Comparison of ENCODE assay signal across 26 cellular contexts in genomic region chr2:13390676-13391075, GRCh38.
"Had no signal": no experiment of that assay in that cellular context is flagged by ENCODE, and none has a peak within 500 bp of the region (broad histone marks: within the 10 kb centered on the region; RNA-seq: fewer than 3 reads in every experiment).

No MANE protein-coding gene starts in this region.

- H3K36me3 ChIP-seq: ovary, right lobe of liver, sigmoid colon, stomach, tibial artery, transverse colon, upper lobe of right lung, uterus had no signal

- FAIRE-seq: small intestine had no signal

- DNase-seq: naive thymus-derived CD8-positive, alpha-beta T cell; nephron progenitor cell; occipital lobe; ovary; posterior cingulate gyrus; psoas muscle; right cardiac atrium; right lobe of liver; sigmoid colon; small intestine; stimulated activated CD4-positive, alpha-beta T cell treated with anti-CD3 and anti-CD28 coated beads, Interleukin-15, amount 100 ng/mL, for 24 hours; stimulated activated CD4-positive, alpha-beta T cell treated with anti-CD3 and anti-CD28 coated beads, Interleukin-2, amount 100 ng/mL, for 24 hours; stimulated activated CD4-positive, alpha-beta T cell treated with anti-CD3 and anti-CD28 coated beads, Interleukin-2, amount 100 ng/mL, for 48 hours; stimulated activated CD4-positive, alpha-beta T cell treated with anti-CD3 and anti-CD28 coated beads, Interleukin-4, amount 100 ng/mL, for 24 hours; stimulated activated naive B cell treated with anti-CD40 and anti-IgM and Interleukin-4, amounts not matched to agents 10 μg/mL and 1 μg/mL and 100 μg/mL, for 72 hours; stimulated activated naive CD4-positive, alpha-beta T cell treated with Interleukin-2 at 50 U/mL for 16 hours; stomach; testis; tibial artery; transverse colon; upper lobe of right lung; uterus had no signal

- H3K9me3 ChIP-seq: ovary, psoas muscle, right lobe of liver, sigmoid colon, testis, upper lobe of right lung, uterus had no signal

- H3K27me3 ChIP-seq: neural progenitor cell, ovary, right lobe of liver, sigmoid colon, stomach, testis, tibial artery, transverse colon, upper lobe of right lung, uterus had no signal

- H3K27ac ChIP-seq: neural progenitor cell, ovary, parathyroid adenoma, psoas muscle, right lobe of liver, sigmoid colon, stomach, testis, tibial artery, transverse colon, upper lobe of right lung, uterus had no signal

- ATAC-seq: naive thymus-derived CD8-positive, alpha-beta T cell; natural killer cell treated with Interleukin-12 subunit alpha and Interleukin-12 subunit beta and Interleukin-15 and Interleukin-18, amount 100 ng/mL, for 72 hours; psoas muscle; right cardiac atrium; right lobe of liver; stimulated activated effector memory CD8-positive, alpha-beta T cell treated with anti-CD3 and anti-CD28 coated beads, Interleukin-12 subunit alpha, Interleukin-12 subunit beta, amount 100 ng/mL, for 72 hours; stimulated activated naive B cell treated with anti-CD40 and anti-IgM and Interleukin-4, amounts not matched to agents 10 μg/mL and 1 μg/mL and 100 μg/mL, for 72 hours; upper lobe of right lung had no signal

- H3K4me2 ChIP-seq: neural progenitor cell had no signal

- H3K4me1 ChIP-seq: neural progenitor cell, parathyroid adenoma, psoas muscle, right lobe of liver, sigmoid colon, stomach, testis, tibial artery, transverse colon, upper lobe of right lung, uterus had no signal

- H3K4me3 ChIP-seq: neural progenitor cell, ovary, psoas muscle, right lobe of liver, sigmoid colon, stomach, testis, tibial artery, transverse colon, upper lobe of right lung, uterus had no signal
